ENCODE assay signal across 16 cellular contexts in genomic region chr17:81066072-81066471, GRCh38. TPM values are rescaled to one million over a fixed set of nuclear protein-coding genes. Genes with fewer than 3 reads are reported as not detected.
DNase-seq lines count a peak whose midpoint lies in the region; ATAC-seq and TF ChIP-seq lines count a peak whose summit lies in the region.
"Had no signal": no experiment of that assay in that cellular context is flagged by ENCODE, and none has a peak within 500 bp of the region (broad histone marks: within the 10 kb centered on the region; RNA-seq: fewer than 3 reads in every experiment).

No MANE protein-coding gene starts in this region.

- peaks cover 54% of the 10 kb centered on the region for H3K36me3 ChIP-seq in RWPE2 (ENCODE audit: low read depth)
- H3K36me3 ChIP-seq in esophagus squamous epithelium = peaks cover 0 to 70% (median 6%) of the 10 kb centered on the region in 3 donors
- peaks cover 3 to 49% of the 10 kb centered on the region in 2 donors for H3K36me3 ChIP-seq in neuronal stem cell (replicated peaks in 1 of 2; ENCODE audit: control insufficient read depth in 2 of 2, insufficient read depth in 2 of 2, low read length in 2 of 2)
- H3K36me3 ChIP-seq: neutrophil had no signal

- H3K18ac ChIP-seq in neuronal stem cell (ENCODE audit: low read length) = no peak overlapping the region

- H3K27me3 ChIP-seq in RWPE2 (ENCODE audit: insufficient read depth, poor library complexity, severe bottlenecking) = no peaks in the 10 kb centered on the region
- H3K27me3 ChIP-seq in esophagus squamous epithelium = no peaks in the 10 kb centered on the region
- H3K27me3 ChIP-seq in neuronal stem cell (ENCODE audit: control insufficient read depth in 3 of 3, insufficient read depth in 3 of 3, low read depth in 1 of 3, low read length in 3 of 3) = no peaks in the 10 kb centered on the region
- H3K27me3 ChIP-seq: body of pancreas, neutrophil had no signal

- H2AFZ ChIP-seq in neuronal stem cell (ENCODE audit: low read length) = no peak overlapping the region

- H2BK5ac ChIP-seq in neuronal stem cell (ENCODE audit: low read length) = no peak overlapping the region

- H3K9me3 ChIP-seq in RWPE2 (ENCODE audit: severe bottlenecking) = no peaks in the 10 kb centered on the region
- no peaks in the 10 kb centered on the region for H3K9me3 ChIP-seq in esophagus squamous epithelium
- H3K9me3 ChIP-seq in neuronal stem cell (replicated peaks in 1 of 2; ENCODE audit: control insufficient read depth in 2 of 2, insufficient read depth in 1 of 2, low read depth in 1 of 2, low read length in 2 of 2) = no peaks in the 10 kb centered on the region
- H3K9me3 ChIP-seq: body of pancreas, neutrophil had no signal

- H3K4me1 ChIP-seq in RWPE2 (ENCODE audit: insufficient read depth, poor library complexity, severe bottlenecking) = peaks cover 46% of the 10 kb centered on the region
- peaks cover 39 to 63% (median 43%) of the 10 kb centered on the region in 3 donors for H3K4me1 ChIP-seq in esophagus squamous epithelium
- H3K4me1 ChIP-seq in neuronal stem cell (ENCODE audit: control insufficient read depth in 2 of 2, insufficient read depth in 1 of 2, low read depth in 1 of 2, low read length in 2 of 2) = peaks cover 19 to 32% of the 10 kb centered on the region in 2 donors

- intact Hi-C loops in esophagus squamous epithelium (cut with DNase I) = no loop called here

- ATAC-seq in RWPE2 (ENCODE audit: low read depth) (peak; percentile 40), GM18867 (IDR thresholded peaks at IDR 0.05; ENCODE audit: unreplicated experiment) (no peak)
- ATAC-seq: activated CD4-positive, CD25-positive, alpha-beta regulatory T cell treated with anti-CD3 and anti-CD28 coated beads, Interleukin-2, amount 50 U/mL, for 24 hours; body of pancreas had no signal

- H3K4ac ChIP-seq in neuronal stem cell (ENCODE audit: low read length) = no peak overlapping the region

- peak in 1 of 4 donors; percentile 12 for TF ChIP-seq POLR2A in esophagus squamous epithelium (IDR thresholded peaks at IDR 0.05)

- TF ChIP-seq CTCF in RWPE2 (IDR thresholded peaks at IDR 0.05; ENCODE audit: poor library complexity, severe bottlenecking) = no peak
- TF ChIP-seq CTCF in esophagus squamous epithelium (IDR thresholded peaks at IDR 0.05) = no peak

- H3K14ac ChIP-seq in neuronal stem cell (ENCODE audit: low read length) = no peak overlapping the region

- H3K27ac ChIP-seq in RWPE2 (ENCODE audit: poor library complexity, severe bottlenecking) (peak overlapping the region; percentile 55), esophagus squamous epithelium (peak overlapping the region; percentile 88 to 95 (median 93)), neuronal stem cell (replicated peaks; ENCODE audit: low read length) (no peak overlapping the region)
- H3K27ac ChIP-seq: body of pancreas, neutrophil had no signal

- 30 to 43% methylated on average over 2 to 4 of the region's 9 CpGs for WGBS in esophagus squamous epithelium, 2 donors
- WGBS in neuronal stem cell (ENCODE audit: extremely low coverage in 2 of 2, insufficient read length in 2 of 2, insufficient replicate concordance in 1 of 2), 2 donors = no CpG with 5 or more reads among the region's 9 CpGs

- H3K4me3 ChIP-seq in RWPE2 (ENCODE audit: severe bottlenecking) = no peak overlapping the region
- H3K4me3 ChIP-seq in esophagus squamous epithelium = peak overlapping the region in 1 of 4 donors; percentile 7
- H3K4me3 ChIP-seq in neuronal stem cell (ENCODE audit: low read length in 2 of 2) = no peak overlapping the region
- H3K4me3 ChIP-seq: body of pancreas had no signal

- H2BK15ac ChIP-seq in neuronal stem cell (ENCODE audit: low read length) = no peak overlapping the region

- no peak overlapping the region for H2BK120ac ChIP-seq in neuronal stem cell (ENCODE audit: low read depth, low read length)

- no peak overlapping the region for H3K23ac ChIP-seq in neuronal stem cell (ENCODE audit: low read depth, low read length, poor library complexity)

- peaks cover 5% of the 10 kb centered on the region for H3K79me1 ChIP-seq in neuronal stem cell (ENCODE audit: low read depth, low read length)

- H2BK12ac ChIP-seq in neuronal stem cell (ENCODE audit: low read length) = no peak overlapping the region

- H4K8ac ChIP-seq in neuronal stem cell (ENCODE audit: low read depth, low read length) = no peak overlapping the region

- DNase-seq in HT1080 (ENCODE audit: low read depth) = peak; percentile 33
- DNase-seq in RWPE2 (ENCODE audit: low spot score) = no peak
- no peak for DNase-seq in esophagus squamous epithelium (lab: John Stamatoyannopoulos, UW)
- DNase-seq in renal cortical epithelial cell (ENCODE audit: low read depth) = peak; percentile 22
- DNase-seq in NCI-H2029 (lab: John Stamatoyannopoulos, UW) = no peak
- no peak for DNase-seq in neuronal stem cell (ENCODE audit: low spot score)
- no peak for DNase-seq in NOMO-1 (lab: John Stamatoyannopoulos, UW; ENCODE audit: unreplicated experiment in 2 of 2)
- DNase-seq: activated naive CD4-positive, alpha-beta T cell treated with Interleukin-2 at 50 U/mL for 16 hours; DMS153; mesendoderm; NCI-H1048; NCI-H510A treated with DMSO at 0.1 percent for 48 hours had no signal

- H4K91ac ChIP-seq in neuronal stem cell (ENCODE audit: low read depth, low read length, poor library complexity) = no peak overlapping the region

- no peak overlapping the region for H3K9ac ChIP-seq in neuronal stem cell (ENCODE audit: low read depth, low read length, poor library complexity)

- H3K4me2 ChIP-seq in neuronal stem cell (ENCODE audit: insufficient read depth, low read length, poor library complexity, severe bottlenecking) = no peak overlapping the region

- H2AK5ac ChIP-seq in neuronal stem cell (ENCODE audit: low read depth, low read length) = no peak overlapping the region

RNA-seq across cellular contexts. Expression of gene BAIAP2, which starts 31.1 kb away (rescaled TPM):
- 41.9 and 48.8 TPM in 2 replicates for total RNA-seq in HT1080 (2014; rRNA removed; shearing (Covaris generic))
- polyA plus RNA-seq in HT1080 (2015; cell fraction: cytosol; rRNA removed) = 36.9 and 37.7 TPM in 2 replicates
- 77.8 and 84.2 TPM in 2 replicates for polyA plus RNA-seq in HT1080 (2015; cell fraction: nucleus; rRNA removed)
- total RNA-seq in esophagus squamous epithelium (100 to 1,000 TPM in 3 of 4 donors, 10 to 100 TPM in 1; 87.8 to 175 (median 105) TPM), renal cortical epithelial cell (29.2 and 55.2 TPM in 2 replicates)
- 30.9 TPM for polyA plus RNA-seq in neuronal stem cell (2013, experiment 1 of 2)
- 31.6 TPM for polyA plus RNA-seq in neuronal stem cell (2013, experiment 2 of 2)

Comparison
In these comparisons a context has a peak if more than half of its experiments do, and no peak if none do; other contexts are left out.
1. DNase-seq: peak in HT1080 (single experiment) and renal cortical epithelial cell (single experiment); none in RWPE2 (single experiment), esophagus squamous epithelium (single experiment), NCI-H2029 (single experiment), neuronal stem cell (single experiment) and NOMO-1 (0 of 2).